ENCODE assay signal across 2 cellular contexts in genomic region chr6:35811699-35811995, GRCh38.
TF ChIP-seq lines count a peak whose summit lies in the region.

No MANE protein-coding gene starts in this region.

TF ChIP-seq in HepG2, 621 proteins besides CTCF, POLR2A, EP300 and RAD21:
- TF ChIP-seq ZNF609 (CRISPR knock-in tag; IDR thresholded peaks at IDR 0.05; ENCODE audit: borderline replicate concordance) (no peak), SRSF4 (IDR thresholded peaks at IDR 0.05; ENCODE audit: low read depth, low read length, poor library complexity, severe bottlenecking) (no peak), HCFC1 (IDR thresholded peaks at IDR 0.05; ENCODE audit: low read depth, low read length) (no peak), THAP7 (CRISPR knock-in tag; IDR thresholded peaks at IDR 0.05) (no peak), HMGA1 (CRISPR knock-in tag; conservative IDR thresholded peaks at IDR 0.05) (no peak), SNAPC4 (CRISPR knock-in tag; IDR thresholded peaks at IDR 0.05) (no peak), ZNF337 (CRISPR knock-in tag; IDR thresholded peaks at IDR 0.05; ENCODE audit: borderline replicate concordance, low read depth) (no peak), ZSCAN21 (CRISPR knock-in tag; IDR thresholded peaks at IDR 0.05; ENCODE audit: borderline replicate concordance) (no peak), ZNF446 (CRISPR knock-in tag; IDR thresholded peaks at IDR 0.05) (no peak), CENPBD1 (CRISPR knock-in tag; IDR thresholded peaks at IDR 0.05; ENCODE audit: borderline replicate concordance, low read depth) (no peak), ZBTB7B (CRISPR knock-in tag; IDR thresholded peaks at IDR 0.05) (no peak)

TF ChIP-seq in SK-N-SH treated with all-trans-retinoic acid at 6 μM for 48 hours, 23 proteins besides CTCF, POLR2A, EP300 and RAD21:
- TF ChIP-seq TOX (CRISPR knock-in tag; IDR thresholded peaks at IDR 0.05; ENCODE audit: borderline replicate concordance) (no peak), CSDC2 (CRISPR knock-in tag; IDR thresholded peaks at IDR 0.05) (no peak), ZFP3 (CRISPR knock-in tag; IDR thresholded peaks at IDR 0.05) (no peak), ZNF70 (CRISPR knock-in tag; IDR thresholded peaks at IDR 0.05) (no peak), PPARA (CRISPR knock-in tag; IDR thresholded peaks at IDR 0.05; ENCODE audit: borderline replicate concordance) (no peak), ZNF8 (CRISPR knock-in tag; IDR thresholded peaks at IDR 0.05) (no peak), RARB (CRISPR knock-in tag; IDR thresholded peaks at IDR 0.05) (no peak)
